In the genomic region with DNA sequence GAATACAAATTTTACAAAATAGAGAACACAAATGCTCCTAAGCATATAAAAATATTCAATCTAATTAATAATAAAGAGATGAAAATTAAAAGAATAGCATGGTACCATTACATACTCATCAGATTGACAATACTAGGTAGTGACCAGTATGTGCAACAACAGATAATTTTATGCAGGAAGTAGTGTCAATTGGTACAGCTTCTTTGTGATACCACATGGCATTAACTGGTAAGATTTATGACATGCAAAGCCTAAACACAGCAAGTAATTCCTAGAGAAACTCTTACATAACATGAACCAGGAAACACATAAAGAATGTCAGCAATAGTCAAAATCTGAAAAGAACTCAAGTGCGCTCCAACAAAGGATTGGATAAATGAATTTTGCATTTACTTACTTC, we compare ENCODE assay signal across 35 cellular contexts. TPM values are rescaled to one million over a fixed set of nuclear protein-coding genes. Genes with fewer than 3 reads are reported as not detected.
"Had no signal": no experiment of that assay in that cellular context is flagged by ENCODE, and none has a peak within 500 bp of the region (broad histone marks: within the 10 kb centered on the region; RNA-seq: fewer than 3 reads in every experiment).

No MANE protein-coding gene starts in this region.

- H3K4me3 ChIP-seq: adrenal gland, body of pancreas, esophagus squamous epithelium, gastroesophageal sphincter, heart right ventricle, hepatocyte had no signal

- H3K9me3 ChIP-seq: adrenal gland, body of pancreas had no signal

- H3K27ac ChIP-seq: adrenal gland, body of pancreas, esophagus squamous epithelium, gastroesophageal sphincter, heart right ventricle, hepatocyte, WERI-Rb-1 had no signal

- H3K9me3 Mint-ChIP-seq: activated CD4-positive, alpha-beta memory T cell treated with anti-CD3 and anti-CD28 coated beads for 36 hours; activated naive CD4-positive, alpha-beta T cell treated with anti-CD3 and anti-CD28 coated beads for 36 hours; activated naive CD4-positive, alpha-beta T cell treated with anti-CD3 and anti-CD28 coated beads, Interleukin-2, amount 50 U/mL, for 24 hours; activated naive CD8-positive, alpha-beta T cell treated with anti-CD3 and anti-CD28 coated beads for 36 hours; activated naive CD8-positive, alpha-beta T cell treated with anti-CD3 and anti-CD28 coated beads, Interleukin-2, amount 50 U/mL, for 24 hours; activated T-helper 1 cell treated with anti-CD3 and anti-CD28 coated beads, Interleukin-12 subunit alpha, Interleukin-12 subunit beta, Interleukin-2, Interleukin-4 antibody, amounts not matched to agents 30 ng/mL and 10 ng/mL and 1 ng/mL, durations not matched to agents 14 hours and 24 hours and 36 hours; activated T-helper 2 cell treated with anti-CD3 and anti-CD28 coated beads, Interferon-gamma antibody, Interleukin-2, Interleukin-4, amounts not matched to agents 10 μg/mL and 5 μg/mL and 100 μg/mL, durations not matched to agents 14 hours and 24 hours and 36 hours; T-helper 2 cell treated with Interferon-gamma antibody and Interleukin-4, amounts not matched to agents 5 μg/mL and 100 μg/mL, for 36 hours had no signal

- H3K36me3 ChIP-seq: adrenal gland, esophagus squamous epithelium, gastroesophageal sphincter, heart right ventricle, WERI-Rb-1 had no signal

- H3K36me3 Mint-ChIP-seq: activated CD4-positive, alpha-beta memory T cell treated with anti-CD3 and anti-CD28 coated beads for 36 hours; activated CD8-positive, alpha-beta memory T cell treated with anti-CD3 and anti-CD28 coated beads, Interleukin-2, amount 10 ng/mL, durations not matched to agents 7 days and 5 days; activated naive CD4-positive, alpha-beta T cell treated with anti-CD3 and anti-CD28 coated beads, Interleukin-2, amount 50 U/mL, for 24 hours; activated naive CD8-positive, alpha-beta T cell treated with anti-CD3 and anti-CD28 coated beads for 36 hours had no signal

- ATAC-seq: activated CD4-positive, CD25-positive, alpha-beta regulatory T cell treated with anti-CD3 and anti-CD28 coated beads, Interleukin-2, amount 50 U/mL, for 24 hours; activated CD8-positive, alpha-beta memory T cell treated with anti-CD3 and anti-CD28 coated beads, Interleukin-2, amount 10 ng/mL, durations not matched to agents 7 days and 5 days; activated CD8-positive, alpha-beta T cell treated with anti-CD3 and anti-CD28 coated beads, Interleukin-2, amount 10 ng/mL, durations not matched to agents 7 days and 5 days; activated naive CD8-positive, alpha-beta T cell treated with anti-CD3 and anti-CD28 coated beads, Interleukin-2, amount 50 U/mL, for 24 hours; body of pancreas; effector memory CD8-positive, alpha-beta T cell; gastroesophageal sphincter; heart right ventricle had no signal

- H3K4me3 Mint-ChIP-seq: activated B cell treated with CpG ODN at 0.5 μM for 24 hours; activated CD4-positive, alpha-beta memory T cell treated with anti-CD3 and anti-CD28 coated beads for 36 hours; activated CD8-positive, alpha-beta memory T cell treated with anti-CD3 and anti-CD28 coated beads, Interleukin-2, amount 10 ng/mL, durations not matched to agents 7 days and 5 days; activated CD8-positive, alpha-beta T cell treated with anti-CD3 and anti-CD28 coated beads, Interleukin-2, amount 10 ng/mL, durations not matched to agents 7 days and 5 days; activated naive CD4-positive, alpha-beta T cell treated with anti-CD3 and anti-CD28 coated beads for 36 hours; activated naive CD4-positive, alpha-beta T cell treated with anti-CD3 and anti-CD28 coated beads, Interleukin-2, amount 50 U/mL, for 24 hours; activated naive CD8-positive, alpha-beta T cell treated with anti-CD3 and anti-CD28 coated beads for 36 hours; activated naive CD8-positive, alpha-beta T cell treated with anti-CD3 and anti-CD28 coated beads, Interleukin-2, amount 50 U/mL, for 24 hours; activated T-helper 1 cell treated with anti-CD3 and anti-CD28 coated beads, Interleukin-12 subunit alpha, Interleukin-12 subunit beta, Interleukin-2, Interleukin-4 antibody, amounts not matched to agents 30 ng/mL and 10 ng/mL and 1 ng/mL, durations not matched to agents 14 hours and 24 hours and 36 hours; effector memory CD8-positive, alpha-beta T cell; T-helper 2 cell treated with Interferon-gamma antibody and Interleukin-4, amounts not matched to agents 5 μg/mL and 100 μg/mL, for 36 hours had no signal

- H3K4me1 Mint-ChIP-seq: activated B cell treated with CpG ODN at 0.5 μM for 24 hours; activated CD8-positive, alpha-beta memory T cell treated with anti-CD3 and anti-CD28 coated beads, Interleukin-2, amount 10 ng/mL, durations not matched to agents 7 days and 5 days; activated naive CD4-positive, alpha-beta T cell treated with anti-CD3 and anti-CD28 coated beads, Interleukin-2, amount 50 U/mL, for 24 hours; activated naive CD8-positive, alpha-beta T cell treated with anti-CD3 and anti-CD28 coated beads for 36 hours; activated naive CD8-positive, alpha-beta T cell treated with anti-CD3 and anti-CD28 coated beads, Interleukin-2, amount 50 U/mL, for 24 hours had no signal

- DNase-seq: activated B cell treated with CpG ODN at 0.5 μM for 24 hours; activated CD4-positive, alpha-beta memory T cell treated with anti-CD3 and anti-CD28 coated beads for 36 hours; activated CD4-positive, alpha-beta T cell treated with anti-CD3 and anti-CD28 coated beads for 48 hours; activated CD8-positive, alpha-beta memory T cell treated with anti-CD3 and anti-CD28 coated beads, Interleukin-2, amount 10 ng/mL, durations not matched to agents 7 days and 5 days; activated CD8-positive, alpha-beta memory T cell treated with anti-CD3 and anti-CD28 coated beads, Interleukin-2, amount 50 U/mL, for 4 hours; activated CD8-positive, alpha-beta T cell treated with anti-CD3 and anti-CD28 coated beads, Interleukin-2, amount 10 ng/mL, durations not matched to agents 7 days and 5 days; activated effector memory CD4-positive, alpha-beta T cell treated with anti-CD3 and anti-CD28 coated beads, Interleukin-2, amount 50 U/mL, for 16 hours; activated naive CD4-positive, alpha-beta T cell treated with anti-CD3 and anti-CD28 coated beads for 36 hours; activated naive CD8-positive, alpha-beta T cell treated with anti-CD3 and anti-CD28 coated beads for 36 hours; activated naive CD8-positive, alpha-beta T cell treated with anti-CD3 and anti-CD28 coated beads, Interleukin-2, amount 50 U/mL, for 24 hours; activated T-cell treated with anti-CD3 and anti-CD28 coated beads, Interleukin-2, amount 50 U/mL, for 1 hour; activated T-cell treated with anti-CD3 and anti-CD28 coated beads, Interleukin-2, amount 50 U/mL, for 48 hours; adrenal gland; amygdala; aorta; body of pancreas; caudate nucleus; cortex of kidney; dermis blood vessel endothelial cell; effector CD4-positive, alpha-beta T cell; effector memory CD8-positive, alpha-beta T cell; erythroblast; esophagus squamous epithelium; foreskin melanocyte; heart right ventricle; T1000; WERI-Rb-1 had no signal

- H3K27me3 Mint-ChIP-seq: activated CD8-positive, alpha-beta memory T cell treated with anti-CD3 and anti-CD28 coated beads, Interleukin-2, amount 10 ng/mL, durations not matched to agents 7 days and 5 days; activated naive CD8-positive, alpha-beta T cell treated with anti-CD3 and anti-CD28 coated beads, Interleukin-2, amount 50 U/mL, for 24 hours had no signal

- H3K27ac Mint-ChIP-seq: activated B cell treated with CpG ODN at 0.5 μM for 24 hours; activated CD4-positive, alpha-beta memory T cell treated with anti-CD3 and anti-CD28 coated beads for 36 hours; activated CD8-positive, alpha-beta memory T cell treated with anti-CD3 and anti-CD28 coated beads, Interleukin-2, amount 10 ng/mL, durations not matched to agents 7 days and 5 days; activated CD8-positive, alpha-beta T cell treated with anti-CD3 and anti-CD28 coated beads, Interleukin-2, amount 10 ng/mL, durations not matched to agents 7 days and 5 days; activated naive CD4-positive, alpha-beta T cell treated with anti-CD3 and anti-CD28 coated beads for 36 hours; activated naive CD4-positive, alpha-beta T cell treated with anti-CD3 and anti-CD28 coated beads, Interleukin-2, amount 50 U/mL, for 24 hours; activated naive CD8-positive, alpha-beta T cell treated with anti-CD3 and anti-CD28 coated beads for 36 hours; activated naive CD8-positive, alpha-beta T cell treated with anti-CD3 and anti-CD28 coated beads, Interleukin-2, amount 50 U/mL, for 24 hours; activated T-helper 1 cell treated with anti-CD3 and anti-CD28 coated beads, Interleukin-12 subunit alpha, Interleukin-12 subunit beta, Interleukin-2, Interleukin-4 antibody, amounts not matched to agents 30 ng/mL and 10 ng/mL and 1 ng/mL, durations not matched to agents 14 hours and 24 hours and 36 hours; activated T-helper 2 cell treated with anti-CD3 and anti-CD28 coated beads, Interferon-gamma antibody, Interleukin-2, Interleukin-4, amounts not matched to agents 10 μg/mL and 5 μg/mL and 100 μg/mL, durations not matched to agents 14 hours and 24 hours and 36 hours; effector memory CD8-positive, alpha-beta T cell; T-helper 2 cell treated with Interferon-gamma antibody and Interleukin-4, amounts not matched to agents 5 μg/mL and 100 μg/mL, for 36 hours had no signal

RNA-seq across cellular contexts. Expression of a gene that starts 26.3 kb away (rescaled TPM):
- total RNA-seq: activated CD4-positive, alpha-beta memory T cell treated with anti-CD3 and anti-CD28 coated beads for 36 hours; activated CD8-positive, alpha-beta memory T cell treated with anti-CD3 and anti-CD28 coated beads for 36 hours; activated CD8-positive, alpha-beta memory T cell treated with anti-CD3 and anti-CD28 coated beads, Interleukin-2, amount 10 ng/mL, durations not matched to agents 7 days and 5 days; activated CD8-positive, alpha-beta T cell treated with anti-CD3 and anti-CD28 coated beads, Interleukin-2, amount 10 ng/mL, durations not matched to agents 7 days and 5 days; activated naive CD4-positive, alpha-beta T cell treated with anti-CD3 and anti-CD28 coated beads for 36 hours; activated naive CD8-positive, alpha-beta T cell treated with anti-CD3 and anti-CD28 coated beads for 36 hours; activated T-helper 1 cell treated with anti-CD3 and anti-CD28 coated beads, Interleukin-12 subunit alpha, Interleukin-12 subunit beta, Interleukin-2, Interleukin-4 antibody, amounts not matched to agents 30 ng/mL and 10 ng/mL and 1 ng/mL, durations not matched to agents 14 hours and 24 hours and 36 hours; activated T-helper 2 cell treated with anti-CD3 and anti-CD28 coated beads, Interferon-gamma antibody, Interleukin-2, Interleukin-4, amounts not matched to agents 10 μg/mL and 5 μg/mL and 100 μg/mL, durations not matched to agents 14 hours and 24 hours and 36 hours had no signal

RNA-seq across cellular contexts. Expression of a gene that starts 34.2 kb away (rescaled TPM):
- total RNA-seq: activated B cell treated with CpG ODN at 0.5 μM for 24 hours; activated CD4-positive, alpha-beta memory T cell treated with anti-CD3 and anti-CD28 coated beads for 36 hours; activated CD8-positive, alpha-beta memory T cell treated with anti-CD3 and anti-CD28 coated beads for 36 hours; activated CD8-positive, alpha-beta memory T cell treated with anti-CD3 and anti-CD28 coated beads, Interleukin-2, amount 10 ng/mL, durations not matched to agents 7 days and 5 days; activated CD8-positive, alpha-beta T cell treated with anti-CD3 and anti-CD28 coated beads, Interleukin-2, amount 10 ng/mL, durations not matched to agents 7 days and 5 days; activated naive CD4-positive, alpha-beta T cell treated with anti-CD3 and anti-CD28 coated beads for 36 hours; activated naive CD8-positive, alpha-beta T cell treated with anti-CD3 and anti-CD28 coated beads for 36 hours had no signal
